Comparison of ENCODE assay signal across 3 cellular contexts in the genomic region with DNA sequence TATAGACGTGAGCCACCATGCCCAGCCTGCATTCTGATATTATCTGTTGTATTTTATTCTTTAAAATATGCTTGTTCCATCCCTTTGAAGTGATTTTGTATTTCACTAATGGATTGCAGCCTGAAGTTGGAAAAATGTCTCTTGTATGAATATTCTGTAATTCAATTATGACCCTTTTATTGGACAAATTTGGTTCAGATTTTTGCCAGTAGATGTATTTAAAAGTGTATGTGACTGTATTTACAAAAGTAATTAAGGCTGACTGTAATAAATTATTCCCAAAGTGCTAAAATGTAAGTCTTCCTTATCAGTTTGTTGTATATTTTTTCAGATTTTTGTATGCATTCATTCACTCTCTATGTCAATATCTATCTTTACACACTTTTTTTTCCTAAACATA.
"Had no signal": no experiment of that assay in that cellular context is flagged by ENCODE, and none has a peak within 500 bp of the region (broad histone marks: within the 10 kb centered on the region; RNA-seq: fewer than 3 reads in every experiment).

No MANE protein-coding gene starts in this region.

- DNase-seq: GDM1, GF-D8 had no signal

- ATAC-seq: GM12878 had no signal

- H3K4me3 ChIP-seq: GM12878 had no signal
